Comparison of ENCODE assay signal across 14 cellular contexts in the genomic region with DNA sequence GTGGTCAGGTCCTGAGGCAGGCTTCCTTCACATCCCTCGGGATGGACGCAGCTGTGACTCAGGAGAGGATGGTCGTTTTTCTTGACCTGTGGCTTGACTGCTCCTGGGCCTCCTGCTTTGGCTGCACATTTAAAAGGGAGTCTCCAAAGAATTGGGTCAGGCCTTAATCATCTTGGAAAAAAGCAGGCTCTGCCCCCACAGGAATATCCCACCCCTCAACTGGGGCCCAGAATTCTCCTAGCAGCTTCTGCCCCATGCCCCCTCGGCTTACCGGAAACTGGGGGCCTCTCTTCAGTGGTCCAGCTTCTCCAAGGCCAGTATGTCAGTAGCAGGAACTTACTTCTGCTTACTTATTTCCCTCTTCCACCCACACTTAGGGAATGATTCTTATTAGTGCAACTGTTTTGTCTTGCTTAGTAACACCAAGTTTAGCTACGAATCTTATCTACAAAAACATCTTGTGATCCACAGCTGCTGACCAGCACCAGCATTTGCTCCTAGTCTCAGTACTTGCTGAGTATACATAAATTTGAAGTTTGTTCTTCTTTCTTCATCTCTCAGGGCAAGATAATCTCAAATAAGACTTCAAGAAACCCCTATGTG. TPM values are rescaled to one million over a fixed set of nuclear protein-coding genes. Genes with fewer than 3 reads are reported as not detected.
A peak's percentile ranks its signal among the peaks of the same experiment; 100 is the strongest.
DNase-seq lines count a peak whose midpoint lies in the region; ATAC-seq and TF ChIP-seq lines count a peak whose summit lies in the region.
"Had no signal": no experiment of that assay in that cellular context is flagged by ENCODE, and none has a peak within 500 bp of the region (broad histone marks: within the 10 kb centered on the region; RNA-seq: fewer than 3 reads in every experiment).

No MANE protein-coding gene starts in this region.

- H3K4me1 Mint-ChIP-seq in effector memory CD8-positive, alpha-beta T cell (ENCODE audit: low read depth in 2 of 2) = peaks cover 17 to 30% of the 10 kb centered on the region in 2 donors

- DNase-seq in Right ventricle myocardium superior = no peak
- DNase-seq in cardiac septum (ENCODE audit: low spot score) = no peak
- no peak for DNase-seq in effector memory CD8-positive, alpha-beta T cell
- no peak for DNase-seq in vagina (ENCODE audit: extremely low spot score in 2 of 2)
- DNase-seq in AML-193 (lab: John Stamatoyannopoulos, UW) = no peak
- no peak for DNase-seq in NCI-H524 treated with DMSO at 0.1 percent for 48 hours (lab: John Stamatoyannopoulos, UW)
- no peak for DNase-seq in 8988T
- DNase-seq: activated B cell treated with CpG ODN at 0.5 μM for 24 hours, activated gamma-delta T cell treated with Interleukin-2 at 50 U/mL for 16 hours, Calu3, glutamatergic neuron, NCI-H1436 had no signal

- intact Hi-C loops in Right ventricle myocardium superior (cut with DNase I) = no loop called here
- intact Hi-C loops in cardiac septum (cut with DNase I) = no loop called here
- intact Hi-C loops in vagina (cut with DNase I) = no loop called here

- peaks cover 0 to 9% of the 10 kb centered on the region in 2 donors for H3K4me1 ChIP-seq in muscle layer of duodenum (ENCODE audit: control insufficient read depth in 1 of 2, insufficient read depth in 2 of 2, low read length in 2 of 2)
- H3K4me1 ChIP-seq in vagina = no peaks in the 10 kb centered on the region

- H3K4me3 ChIP-seq in muscle layer of duodenum (ENCODE audit: low read depth in 1 of 2, low read length in 2 of 2) (no peak overlapping the region), vagina (no peak overlapping the region)

- H3K36me3 Mint-ChIP-seq in effector memory CD8-positive, alpha-beta T cell (ENCODE audit: insufficient read depth) = peaks cover 43% of the 10 kb centered on the region

- TF ChIP-seq POLR2A in vagina (IDR thresholded peaks at IDR 0.05) = no peak

- H3K36me3 ChIP-seq in muscle layer of duodenum (ENCODE audit: control insufficient read depth in 1 of 2, insufficient read depth in 2 of 2, low read length in 2 of 2) = peaks cover 56 to 64% of the 10 kb centered on the region in 2 donors
- H3K36me3 ChIP-seq in vagina = peaks cover 0 to 38% of the 10 kb centered on the region in 2 donors

- H3K9me3 Mint-ChIP-seq in effector memory CD8-positive, alpha-beta T cell = no peaks in the 10 kb centered on the region
- H3K9me3 Mint-ChIP-seq: activated B cell treated with CpG ODN at 0.5 μM for 24 hours had no signal

- H3K9me3 ChIP-seq in muscle layer of duodenum (ENCODE audit: control insufficient read depth in 1 of 2, low read length in 2 of 2) (no peaks in the 10 kb centered on the region), vagina (no peaks in the 10 kb centered on the region)

- no peak for TF ChIP-seq CTCF in vagina (IDR thresholded peaks at IDR 0.05)

- H3K27ac ChIP-seq in muscle layer of duodenum (ENCODE audit: low read length) (peak overlapping the region; percentile 42), vagina (peak overlapping the region; percentile 33)
- H3K27ac ChIP-seq: HL-60 had no signal

- no peaks in the 10 kb centered on the region for H3K27me3 Mint-ChIP-seq in effector memory CD8-positive, alpha-beta T cell
- H3K27me3 Mint-ChIP-seq: activated B cell treated with CpG ODN at 0.5 μM for 24 hours had no signal

- H3K27me3 ChIP-seq in muscle layer of duodenum (ENCODE audit: low read depth, low read length) = no peaks in the 10 kb centered on the region
- no peaks in the 10 kb centered on the region for H3K27me3 ChIP-seq in vagina

- peak overlapping the region in 1 of 2 donors; percentile 40 for H3K4me3 Mint-ChIP-seq in effector memory CD8-positive, alpha-beta T cell
- H3K4me3 Mint-ChIP-seq: activated B cell treated with CpG ODN at 0.5 μM for 24 hours had no signal

- ATAC-seq in Right ventricle myocardium superior (ENCODE audit: poor library complexity) = peak; percentile 65
- no peak for ATAC-seq in effector memory CD8-positive, alpha-beta T cell (replicated peaks)

- peak overlapping the region; percentile 89 to 91 for H3K27ac Mint-ChIP-seq in effector memory CD8-positive, alpha-beta T cell
- H3K27ac Mint-ChIP-seq: activated B cell treated with CpG ODN at 0.5 μM for 24 hours had no signal

RNA-seq across cellular contexts. Expression of a gene that starts 35.7 kb away (rescaled TPM):
- total RNA-seq in Right ventricle myocardium superior (15.6 TPM), cardiac septum (15.5 TPM), vagina (55.0 TPM)
